ENCODE assay signal across 8 cellular contexts in genomic region chrX:137051978-137052640, GRCh38. TPM values are rescaled to one million over a fixed set of nuclear protein-coding genes. Genes with fewer than 3 reads are reported as not detected.
DNase-seq lines count a peak whose midpoint lies in the region; ATAC-seq lines count a peak whose summit lies in the region.

No MANE protein-coding gene starts in this region.

- ATAC-seq in GM18867 (IDR thresholded peaks at IDR 0.05; ENCODE audit: unreplicated experiment), result peak; percentile 97
- peak; percentile 96 for ATAC-seq in HG03095 (IDR thresholded peaks at IDR 0.05; ENCODE audit: unreplicated experiment)

- H3K36me3 ChIP-seq in ectodermal cell (ENCODE audit: control insufficient read depth, insufficient read depth, low read length), result no peaks in the 10 kb centered on the region

- H3K4me3 ChIP-seq in ectodermal cell (ENCODE audit: insufficient read depth, low read depth, low read length), result peak overlapping the region; percentile 39

- H3K27me3 ChIP-seq in ectodermal cell (ENCODE audit: control insufficient read depth, insufficient read depth, low read length, poor library complexity, severe bottlenecking), result peaks cover 53% of the 10 kb centered on the region

- DNase-seq in AG08395 (ENCODE audit: low spot score), result peak; percentile 39
- peak; percentile 13 for DNase-seq in NCI-H510A (lab: John Stamatoyannopoulos, UW)
- DNase-seq in activated CD4-positive, alpha-beta T cell treated with anti-CD3 and anti-CD28 coated beads, Interleukin-2, amount 50 U/mL, for 48 hours, result peak; percentile 77 to 83
- peak; percentile 47 for DNase-seq in midbrain (lab: John Stamatoyannopoulos, UW)
- peak; percentile 59 for DNase-seq in stimulated activated CD8-positive, alpha-beta memory T cell treated with anti-CD3 and anti-CD28 coated beads, Interleukin-15, amount 100 ng/mL, for 24 hours (ENCODE audit: low read depth)

- no peaks in the 10 kb centered on the region for H3K4me1 ChIP-seq in ectodermal cell (ENCODE audit: control insufficient read depth, insufficient read depth, low read length)

- H3K9me3 ChIP-seq in ectodermal cell (ENCODE audit: control insufficient read depth, low read length), result no peaks in the 10 kb centered on the region

- 2% methylated on average over 35 to 37 of the region's 37 CpGs for WGBS in ectodermal cell, 2 experiments

- no peak overlapping the region for H3K27ac ChIP-seq in ectodermal cell (ENCODE audit: insufficient read depth, low read depth, low read length, poor library complexity, severe bottlenecking)

RNA-seq across cellular contexts. Expression of gene GPR101, which starts 18.3 kb away (rescaled TPM):
- polyA plus RNA-seq in ectodermal cell (2013, experiment 1 of 4), result not detected
- not detected for polyA plus RNA-seq in ectodermal cell (2013, experiment 2 of 4)
- polyA plus RNA-seq in ectodermal cell (2013, experiment 3 of 4), result not detected
- not detected for polyA plus RNA-seq in ectodermal cell (2013, experiment 4 of 4)

Comparison
In these comparisons a context has a peak if more than half of its experiments do, and no peak if none do; other contexts are left out.
1. DNase-seq: peak in every context shown above with its lines; median percentile 80 in activated CD4-positive, alpha-beta T cell treated with anti-CD3 and anti-CD28 coated beads, Interleukin-2, amount 50 U/mL, for 48 hours; 59 in stimulated activated CD8-positive, alpha-beta memory T cell treated with anti-CD3 and anti-CD28 coated beads, Interleukin-15, amount 100 ng/mL, for 24 hours; 47 in midbrain; 39 in AG08395; 13 in NCI-H510A.